8 cellular contexts compared by ENCODE assay signal in the genomic region with DNA sequence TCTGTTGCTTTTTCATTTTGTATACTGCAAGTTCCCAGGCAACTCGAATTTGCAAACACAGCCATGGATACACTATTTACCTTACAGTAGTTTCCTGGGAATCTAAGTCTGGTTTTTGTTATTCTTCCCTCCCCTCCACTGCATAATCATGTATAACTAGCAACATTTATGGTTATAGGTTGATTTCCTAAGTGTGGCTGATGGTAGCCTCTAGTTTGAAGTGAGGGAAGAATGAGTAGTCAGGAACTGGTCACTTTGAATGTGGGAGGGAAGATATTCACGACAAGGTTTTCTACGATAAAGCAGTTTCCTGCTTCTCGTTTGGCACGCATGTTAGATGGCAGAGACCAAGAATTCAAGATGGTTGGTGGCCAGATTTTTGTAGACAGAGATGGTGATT. TPM values are rescaled to one million over a fixed set of nuclear protein-coding genes. Genes with fewer than 3 reads are reported as not detected.
DNase-seq lines count a peak whose midpoint lies in the region; FAIRE-seq and TF ChIP-seq lines count a peak whose summit lies in the region.
"Had no signal": no experiment of that assay in that cellular context is flagged by ENCODE, and none has a peak within 500 bp of the region (broad histone marks: within the 10 kb centered on the region; RNA-seq: fewer than 3 reads in every experiment).

Gene KCNRG (plus strand): TSS at position 182 of the 400 bp plus-strand sequence. CDS start 50 bp downstream, at position 232.

- H3K4me1 Mint-ChIP-seq in HFFc6 (ENCODE audit: low read depth), result peaks cover 39% of the 10 kb centered on the region
- H3K4me1 Mint-ChIP-seq in astrocyte (ENCODE audit: low read depth, unreplicated experiment), result peaks cover 3% of the 10 kb centered on the region

- H3K4me3 ChIP-seq in astrocyte (ENCODE audit: insufficient read depth, low read depth, low read length), result no peak within 1 kb of the TSS
- H3K4me3 ChIP-seq in right atrium auricular region, result no peak within 1 kb of the TSS
- no peak within 1 kb of the TSS for H3K4me3 ChIP-seq in skeletal muscle tissue (ENCODE audit: low read length in 3 of 3)
- H3K4me3 ChIP-seq in lower leg skin (ENCODE audit: low read depth, poor library complexity, severe bottlenecking), result no peak within 1 kb of the TSS

- no peak for FAIRE-seq in astrocyte (lab: Jason Lieb, UNC)

- H3K27me3 ChIP-seq in astrocyte (ENCODE audit: insufficient read depth, low read length) (no peaks in the 10 kb centered on the region), right atrium auricular region (no peaks in the 10 kb centered on the region), skeletal muscle tissue (ENCODE audit: control insufficient read depth in 3 of 3, insufficient read depth in 3 of 3, low read length in 3 of 3) (no peaks in the 10 kb centered on the region)

- H3K9me3 ChIP-seq in astrocyte (ENCODE audit: insufficient read depth, low read depth, low read length) (no peaks in the 10 kb centered on the region), right atrium auricular region (no peaks in the 10 kb centered on the region), skeletal muscle tissue (ENCODE audit: control insufficient read depth in 3 of 3, low read length in 3 of 3) (no peaks in the 10 kb centered on the region)

- no peak for TF ChIP-seq CTCF in HFFc6 (IDR thresholded peaks at IDR 0.05)
- TF ChIP-seq CTCF in astrocyte (IDR thresholded peaks at IDR 0.05; ENCODE audit: insufficient read depth, low read depth, low read length), result no peak
- no peak for TF ChIP-seq CTCF in right atrium auricular region (IDR thresholded peaks at IDR 0.05)
- TF ChIP-seq CTCF in lower leg skin (IDR thresholded peaks at IDR 0.05), result no peak

- peak within 1 kb of the TSS; percentile 7 for H3K27ac Mint-ChIP-seq in HFFc6
- H3K27ac Mint-ChIP-seq in astrocyte (ENCODE audit: unreplicated experiment), result no peak within 1 kb of the TSS

- peak within 1 kb of the TSS; percentile 10 for H3K4me2 ChIP-seq in astrocyte (ENCODE audit: low read length)

- H3K27ac ChIP-seq in astrocyte (ENCODE audit: low read depth, low read length) (peak within 1 kb of the TSS; percentile 24), right atrium auricular region (peak within 1 kb of the TSS; percentile 9 to 51), skeletal muscle tissue (ENCODE audit: low read depth, low read length) (peak within 1 kb of the TSS; percentile 17)

- no peak within 1 kb of the TSS for H3K4me3 Mint-ChIP-seq in HFFc6
- no peak within 1 kb of the TSS for H3K4me3 Mint-ChIP-seq in astrocyte (ENCODE audit: unreplicated experiment)

- H3K36me3 ChIP-seq in astrocyte (ENCODE audit: insufficient read depth, low read length) (peaks cover 28% of the 10 kb centered on the region), right atrium auricular region (peaks cover 30% of the 10 kb centered on the region), skeletal muscle tissue (ENCODE audit: control insufficient read depth in 3 of 3, insufficient read depth in 3 of 3, low read length in 3 of 3) (peaks cover 4 to 25% (median 19%) of the 10 kb centered on the region in 3 donors)

- no peaks in the 10 kb centered on the region for H3K27me3 Mint-ChIP-seq in HFFc6 (ENCODE audit: insufficient read depth)
- H3K27me3 Mint-ChIP-seq in astrocyte (ENCODE audit: low read depth, unreplicated experiment), result no peaks in the 10 kb centered on the region

- intact Hi-C loops in lower leg skin (cut with DNase I; ENCODE audit: low total_unique reads), result no loop called here

- H3K36me3 Mint-ChIP-seq in HFFc6 (ENCODE audit: low read depth) (peaks cover 53% of the 10 kb centered on the region), astrocyte (ENCODE audit: low read depth, unreplicated experiment) (peaks cover 22% of the 10 kb centered on the region)

- no peaks in the 10 kb centered on the region for H3K9me3 Mint-ChIP-seq in HFFc6
- H3K9me3 Mint-ChIP-seq in astrocyte (ENCODE audit: unreplicated experiment), result no peaks in the 10 kb centered on the region

- TF ChIP-seq POLR2A in lower leg skin (IDR thresholded peaks at IDR 0.05), result no peak

- H3K4me1 ChIP-seq in astrocyte (ENCODE audit: insufficient read depth, low read length), result no peaks in the 10 kb centered on the region
- peaks cover 0 to 42% of the 10 kb centered on the region in 2 donors for H3K4me1 ChIP-seq in right atrium auricular region
- peaks cover 4 to 20% (median 8%) of the 10 kb centered on the region in 3 donors for H3K4me1 ChIP-seq in skeletal muscle tissue (ENCODE audit: control insufficient read depth in 3 of 3, insufficient read depth in 3 of 3, low read length in 3 of 3)

- peaks cover 32% of the 10 kb centered on the region for H4K20me1 ChIP-seq in astrocyte (ENCODE audit: insufficient read depth, low read length)

- peaks cover 36% of the 10 kb centered on the region for H3K79me2 ChIP-seq in astrocyte (ENCODE audit: insufficient read depth, low read length)

- H2AFZ ChIP-seq in astrocyte (ENCODE audit: low read depth, low read length), result no peak within 1 kb of the TSS

- DNase-seq in HFFc6, result no peak
- peak; percentile 26 for DNase-seq in astrocyte (ENCODE audit: low read depth)
- no peak for DNase-seq in right atrium auricular region (ENCODE audit: low spot score)
- no peak for DNase-seq in glomerular visceral epithelial cell (ENCODE audit: extremely low spot score)
- DNase-seq in lower leg skin (ENCODE audit: low spot score in 2 of 2), result no peak
- DNase-seq in SW 1271 (lab: John Stamatoyannopoulos, UW), result no peak
- DNase-seq: effector CD8-positive, alpha-beta T cell had no signal

- WGBS in lower leg skin, 2 donors, result 39 to 43% methylated on average over 5 of the region's 5 CpGs

- H3K9ac ChIP-seq in astrocyte (ENCODE audit: low read length) (no peak within 1 kb of the TSS), skeletal muscle tissue (ENCODE audit: low read depth in 1 of 3, low read length in 3 of 3) (no peak within 1 kb of the TSS)

RNA-seq across cellular contexts. Expression of gene KCNRG, which starts in this region (rescaled TPM):
- total RNA-seq in HFFc6 (2021; fragmentation: NEBNext Ultra II Directional; extraction: Animal tissue kit (Norgen Biotek cat#: 25700)), result 1 to 10 TPM in 1 of 6 experiments, under 1 TPM in 4, not detected in 1; 0.17 to 1.3 (median 0.30) TPM
- 0.41 and 0.61 TPM in 2 replicates for total RNA-seq in astrocyte
- total RNA-seq in right atrium auricular region, result 1 to 10 TPM; 1.6 TPM
- total RNA-seq in skeletal muscle tissue, result 2.1 TPM
- 1 to 10 TPM in 1 of 4 donors, under 1 TPM in 1, not detected in 2; 0.78 to 5.1 TPM for total RNA-seq in lower leg skin

Comparison
In these comparisons a context has a peak if more than half of its experiments do, and no peak if none do; other contexts are left out.
1. Peak in DNase-seq, H3K27ac ChIP-seq and H3K4me2 ChIP-seq in astrocyte; RNA of the gene not detected or under 1 TPM.